In genomic region chr22:49077036-49077393, GRCh38 we compare ENCODE assay signal across 22 cellular contexts.
"Had no signal": no experiment of that assay in that cellular context is flagged by ENCODE, and none has a peak within 500 bp of the region (broad histone marks: within the 10 kb centered on the region; RNA-seq: fewer than 3 reads in every experiment).

No MANE protein-coding gene starts in this region.

- H3K27ac ChIP-seq: left ventricle myocardium inferior, neutrophil, parathyroid adenoma, spleen, suprapubic skin, thoracic aorta, tibial artery, uterus had no signal

- ATAC-seq: mucosa of descending colon; naive thymus-derived CD4-positive, alpha-beta T cell; natural killer cell treated with Interleukin-12 subunit alpha and Interleukin-12 subunit beta and Interleukin-15 and Interleukin-18, amount 100 ng/mL, for 72 hours; right cardiac atrium; sciatic nerve; stimulated activated effector memory CD8-positive, alpha-beta T cell treated with anti-CD3 and anti-CD28 coated beads, Interleukin-12 subunit alpha, Interleukin-12 subunit beta, amount 100 ng/mL, for 72 hours had no signal

- H3K9me3 ChIP-seq: left ventricle myocardium inferior, mucosa of descending colon, neutrophil, spleen, suprapubic skin, thoracic aorta, tibial artery, uterus had no signal

- H3K4me1 ChIP-seq: left ventricle myocardium inferior, parathyroid adenoma, spleen, suprapubic skin, tibial artery, uterus had no signal

- H3K79me2 ChIP-seq: parathyroid adenoma had no signal

- H3K27me3 ChIP-seq: neutrophil, uterus had no signal

- H3K9ac ChIP-seq: parathyroid adenoma had no signal

- DNase-seq: hypothalamus; immature natural killer cell; left ventricle myocardium inferior; midbrain; mucosa of descending colon; naive thymus-derived CD4-positive, alpha-beta T cell; occipital lobe; right cardiac atrium; small intestine; spleen; stimulated activated CD4-positive, alpha-beta T cell treated with anti-CD3 and anti-CD28 coated beads, Interleukin-4, amount 100 ng/mL, for 24 hours; stimulated activated naive CD4-positive, alpha-beta T cell; trophoblast cell; uterus had no signal

- H2AFZ ChIP-seq: parathyroid adenoma had no signal

- H3K36me3 ChIP-seq: left ventricle myocardium inferior, neutrophil, spleen, suprapubic skin, thoracic aorta, tibial artery, uterus had no signal

- H3K4me3 ChIP-seq: left ventricle myocardium inferior, mucosa of descending colon, spleen, suprapubic skin, thoracic aorta, tibial artery, uterus had no signal
